Comparison of ENCODE assay signal across 19 cellular contexts in genomic region chr16:48912360-48912759, GRCh38.
DNase-seq lines count a peak whose midpoint lies in the region; ATAC-seq, FAIRE-seq and TF ChIP-seq lines count a peak whose summit lies in the region.
"Had no signal": no experiment of that assay in that cellular context is flagged by ENCODE, and none has a peak within 500 bp of the region (broad histone marks: within the 10 kb centered on the region; RNA-seq: fewer than 3 reads in every experiment).

No MANE protein-coding gene starts in this region.

- H2BK5ac ChIP-seq in H1 (ENCODE audit: low read depth, low read length) = no peak overlapping the region

- no peaks in the 10 kb centered on the region for H4K20me1 ChIP-seq in H1 (replicated peaks in 1 of 2; ENCODE audit: control insufficient read depth in 1 of 2, insufficient read depth in 2 of 2, low read length in 2 of 2)

- H4K5ac ChIP-seq in H1 (ENCODE audit: insufficient read length, low read depth, low read length) = no peak overlapping the region

- no peak overlapping the region for H3K27ac ChIP-seq in H1 (ENCODE audit: low read depth, low read length)
- H3K27ac ChIP-seq: PC-9, SK-N-MC had no signal

- no peaks in the 10 kb centered on the region for H3K79me1 ChIP-seq in H1 (ENCODE audit: low read depth, low read length)

- no peak overlapping the region for H3K56ac ChIP-seq in H1 (replicated peaks; ENCODE audit: insufficient read length, low read depth, low read length)

- H4K91ac ChIP-seq in H1 (replicated peaks; ENCODE audit: insufficient read length, low read length) = no peak overlapping the region

- no peak overlapping the region for H2AFZ ChIP-seq in H1 (ENCODE audit: low read length)
- H2AFZ ChIP-seq: PC-9 had no signal

- POLR2A ChIA-PET in H1 (lab: Charles Lee; ENCODE audit: partially characterized antibody) = no interaction called here

- TF ChIP-seq CTCF in H1 (IDR thresholded peaks at IDR 0.05; ENCODE audit: control extremely low read depth in 1 of 3, insufficient read depth in 1 of 3, low read depth in 1 of 3, low read length in 3 of 3) = no peak

- no peak overlapping the region for H3K23ac ChIP-seq in H1 (ENCODE audit: insufficient read length)

- H3K9ac ChIP-seq in H1 (replicated peaks in 1 of 4; ENCODE audit: extremely low read depth in 1 of 4, low read depth in 3 of 4, low read length in 3 of 4) = no peak overlapping the region

- H3K27me3 Mint-ChIP-seq in stimulated activated naive B cell treated with anti-CD40 and anti-IgM and Interleukin-4, amounts not matched to agents 10 μg/mL and 1 μg/mL and 100 μg/mL, for 72 hours = peaks cover 0 to 5% of the 10 kb centered on the region in 2 donors
- H3K27me3 Mint-ChIP-seq: IgD-negative memory B cell had no signal

- no peak overlapping the region for H3K14ac ChIP-seq in H1 (ENCODE audit: insufficient read length)

- 72% methylated on average over 3 of the region's 3 CpGs; no CpG with 5 or more reads in 1 of the 2 experiments for WGBS in H1 (ENCODE audit: extremely low coverage in 1 of 2, insufficient coverage in 1 of 2, insufficient read length in 1 of 2, insufficient replicate concordance in 2 of 2, low coverage in 1 of 2, low lambda C conversion rate in 2 of 2, missing lambda C conversion rate in 1 of 2), 2 experiments

- ATAC-seq in HG02938 (IDR thresholded peaks at IDR 0.05; ENCODE audit: unreplicated experiment) = peak; percentile 48
- no peak for ATAC-seq in HG02623 (IDR thresholded peaks at IDR 0.05; ENCODE audit: unreplicated experiment)
- no peak for ATAC-seq in stimulated activated naive B cell treated with anti-CD40 and anti-IgM and Interleukin-4, amounts not matched to agents 10 μg/mL and 1 μg/mL and 100 μg/mL, for 72 hours (replicated peaks)
- ATAC-seq: CD8-positive, alpha-beta T cell; Right ventricle myocardium inferior had no signal

- H3K4me1 Mint-ChIP-seq in stimulated activated naive B cell treated with anti-CD40 and anti-IgM and Interleukin-4, amounts not matched to agents 10 μg/mL and 1 μg/mL and 100 μg/mL, for 72 hours = peaks cover 0 to 2% of the 10 kb centered on the region in 2 donors
- H3K4me1 Mint-ChIP-seq: IgD-negative memory B cell had no signal

- no peak for TF ChIP-seq POLR2A in GM12892 (IDR thresholded peaks at IDR 0.05; ENCODE audit: low read depth, low read length)
- no peak for TF ChIP-seq POLR2A in H1 (IDR thresholded peaks at IDR 0.05; ENCODE audit: control extremely low read depth in 1 of 2, low read depth in 2 of 2, low read length in 2 of 2)

- no peak overlapping the region for H2BK120ac ChIP-seq in H1 (replicated peaks; ENCODE audit: low read depth, low read length)

- no peaks in the 10 kb centered on the region for H3K36me3 Mint-ChIP-seq in stimulated activated naive B cell treated with anti-CD40 and anti-IgM and Interleukin-4, amounts not matched to agents 10 μg/mL and 1 μg/mL and 100 μg/mL, for 72 hours
- H3K36me3 Mint-ChIP-seq: CD8-positive, alpha-beta T cell; IgD-negative memory B cell had no signal

- peaks cover 0 to 4% (median under 1%) of the 10 kb centered on the region in 4 experiments; a peak in 1 of 7 replicates for H3K4me1 ChIP-seq in H1 (replicated peaks in 1 of 4; ENCODE audit: control insufficient read depth in 3 of 4, insufficient read depth in 4 of 4, low read length in 3 of 4)

- H3K27ac Mint-ChIP-seq in stimulated activated naive B cell treated with anti-CD40 and anti-IgM and Interleukin-4, amounts not matched to agents 10 μg/mL and 1 μg/mL and 100 μg/mL, for 72 hours = no peak overlapping the region
- H3K27ac Mint-ChIP-seq: CD8-positive, alpha-beta T cell had no signal

- no peaks in the 10 kb centered on the region for H3K36me3 ChIP-seq in H1 (ENCODE audit: control insufficient read depth in 2 of 4, insufficient read depth in 4 of 4, low read length in 3 of 4)

- H2BK12ac ChIP-seq in H1 (ENCODE audit: low read depth, low read length) = no peak overlapping the region

- H3K27me3 ChIP-seq in H1 (replicated peaks in 1 of 4; ENCODE audit: control insufficient read depth in 3 of 4, extremely low read depth in 1 of 4, insufficient read depth in 3 of 4, low read length in 3 of 4) = no peaks in the 10 kb centered on the region

- peaks cover 0 to 2% of the 10 kb centered on the region in 2 donors for H3K9me3 Mint-ChIP-seq in stimulated activated naive B cell treated with anti-CD40 and anti-IgM and Interleukin-4, amounts not matched to agents 10 μg/mL and 1 μg/mL and 100 μg/mL, for 72 hours

- H2AK5ac ChIP-seq in H1 (ENCODE audit: low read depth, low read length) = no peak overlapping the region

- no peak overlapping the region for H3K4ac ChIP-seq in H1 (replicated peaks; ENCODE audit: insufficient read length, low read depth, low read length)

- no peak overlapping the region for H2BK15ac ChIP-seq in H1 (ENCODE audit: low read length)

- CTCF ChIA-PET in H1 (lab: Charles Lee; ENCODE audit: partially characterized antibody) = interaction anchor here (1.0 to 3.0 kb wide), 12 partner anchors 9 to 437 kb away, joined by 3 to 16 read pairs (median 3); no protein-coding TSS in a partner anchor

- H3K23me2 ChIP-seq in H1 (ENCODE audit: low read depth, low read length) = no peaks in the 10 kb centered on the region

- no peak overlapping the region for H3K4me3 ChIP-seq in H1 (ENCODE audit: extremely low read depth in 1 of 4, insufficient read depth in 2 of 4, low read depth in 3 of 4, low read length in 4 of 4)
- H3K4me3 ChIP-seq: PC-9, SK-N-MC had no signal

- FAIRE-seq in GM12892 (lab: Jason Lieb, UNC) = peak; percentile 70
- FAIRE-seq in H1 (lab: Jason Lieb, UNC) = no peak
- FAIRE-seq in RCC 7860 (lab: Jason Lieb, UNC) = no peak

- no peak overlapping the region for H3K4me2 ChIP-seq in H1 (ENCODE audit: insufficient read depth in 1 of 2, low read depth in 2 of 2, low read length in 2 of 2)
- H3K4me2 ChIP-seq: PC-9 had no signal

- no peak overlapping the region for H3K18ac ChIP-seq in H1 (ENCODE audit: extremely low read depth, low read length)

- DNase-seq in GM12892 (ENCODE audit: insufficient read length) (no peak), H1 (ENCODE audit: low read depth in 1 of 2, low spot score in 2 of 2) (no peak), kidney tubule cell (ENCODE audit: low spot score) (peak; percentile 4), middle frontal gyrus (ENCODE audit: extremely low spot score, low spot score) (no peak), RCC 7860 (ENCODE audit: low spot score) (no peak)
- no peak for DNase-seq in stimulated activated naive B cell treated with anti-CD40 and anti-IgM and Interleukin-4, amounts not matched to agents 10 μg/mL and 1 μg/mL and 100 μg/mL, for 72 hours
- DNase-seq: CD8-positive, alpha-beta T cell; DMS 273 treated with DMSO at 0.1 percent for 48 hours; NCI-H146; NCI-H2081 treated with DMSO at 0.1 percent for 48 hours; NCI-H345; NCI-H526 treated with DMSO at 0.1 percent for 48 hours; PC-9; T-helper 1 cell had no signal

- no peak for TF ChIP-seq RAD21 in H1 (IDR thresholded peaks at IDR 0.05 in 1 of 2, conservative IDR thresholded peaks at IDR 0.05 in 1 of 2; ENCODE audit: low read depth in 2 of 2, low read length in 2 of 2)

- no peaks in the 10 kb centered on the region for H3K79me2 ChIP-seq in H1 (ENCODE audit: control insufficient read depth in 1 of 2, insufficient read depth in 2 of 2, low read length in 2 of 2)

- peak overlapping the region; percentile 18; the same call in 1 of the 2 replicates for H4K8ac ChIP-seq in H1 (ENCODE audit: extremely low read depth, insufficient read depth, low read length)

- no peaks in the 10 kb centered on the region for H3K9me3 ChIP-seq in H1 (ENCODE audit: insufficient read depth in 2 of 2, low read depth in 1 of 2, low read length in 1 of 2)

- TF ChIP-seq EP300 in H1 (IDR thresholded peaks at IDR 0.05; ENCODE audit: borderline replicate concordance in 1 of 2, low read depth in 2 of 2, low read length in 2 of 2) = no peak

- no peak overlapping the region for H3K4me3 Mint-ChIP-seq in stimulated activated naive B cell treated with anti-CD40 and anti-IgM and Interleukin-4, amounts not matched to agents 10 μg/mL and 1 μg/mL and 100 μg/mL, for 72 hours
- H3K4me3 Mint-ChIP-seq: CD8-positive, alpha-beta T cell; IgD-negative memory B cell had no signal

- no peak overlapping the region for H2BK20ac ChIP-seq in H1 (ENCODE audit: low read length)

TF ChIP-seq in H1, 55 proteins besides CTCF, POLR2A, EP300 and RAD21:
- 0 out of 2 replicates have a peak, but pooled peaks have one; percentile 41 for TF ChIP-seq TEAD4 (IDR thresholded peaks at IDR 0.05; ENCODE audit: low read depth, low read length)
- TF ChIP-seq ZNF274 (IDR thresholded peaks at IDR 0.05; ENCODE audit: borderline replicate concordance, extremely low read depth, low read length) = no peak
